29 cellular contexts compared by ENCODE assay signal in the genomic region with DNA sequence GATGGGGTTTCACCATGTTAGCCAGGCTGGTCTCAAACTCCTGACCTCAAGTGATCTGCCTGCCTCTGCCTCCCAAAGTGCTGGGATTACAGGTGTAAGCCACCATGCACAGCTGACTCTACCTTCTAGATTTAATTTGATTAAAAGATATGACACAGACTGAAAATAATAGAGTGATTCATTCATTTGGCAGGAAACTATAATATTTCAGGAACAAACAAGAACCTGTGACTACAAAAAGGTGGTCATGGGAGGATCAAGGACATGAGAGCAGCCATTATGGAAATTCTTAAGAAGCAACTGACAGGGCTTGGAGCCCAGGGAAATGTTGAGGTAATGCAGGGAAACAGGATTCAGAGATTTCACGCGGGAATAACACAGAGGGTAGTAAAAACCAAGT.
"Had no signal": no experiment of that assay in that cellular context is flagged by ENCODE, and none has a peak within 500 bp of the region (broad histone marks: within the 10 kb centered on the region; RNA-seq: fewer than 3 reads in every experiment).

No MANE protein-coding gene starts in this region.

- H3K4me1 ChIP-seq: colonic mucosa, esophagus squamous epithelium, foreskin keratinocyte, gastrocnemius medialis, gastroesophageal sphincter had no signal

- H2AFZ ChIP-seq: hepatocyte had no signal

- H3K36me3 ChIP-seq: colonic mucosa, esophagus muscularis mucosa, esophagus squamous epithelium, gastrocnemius medialis, gastroesophageal sphincter, heart left ventricle, heart right ventricle had no signal

- H3K27me3 ChIP-seq: colonic mucosa, dorsolateral prefrontal cortex, esophagus squamous epithelium, foreskin keratinocyte, gastrocnemius medialis, gastroesophageal sphincter, heart left ventricle, heart right ventricle, hepatocyte had no signal

- H3K27ac ChIP-seq: colonic mucosa, coronary artery, dorsolateral prefrontal cortex, epithelial cell of prostate, esophagus muscularis mucosa, esophagus squamous epithelium, foreskin keratinocyte, gastrocnemius medialis, gastroesophageal sphincter, heart left ventricle, heart right ventricle, hepatocyte had no signal

- DNase-seq: colonic mucosa; cortex of kidney; dermis blood vessel endothelial cell; dorsolateral prefrontal cortex; effector CD4-positive, alpha-beta T cell; effector CD8-positive, alpha-beta T cell; effector memory CD4-positive, alpha-beta T cell; effector memory CD8-positive, alpha-beta T cell; endodermal cell; erythroblast; esophagus squamous epithelium; foreskin fibroblast; foreskin keratinocyte; foreskin melanocyte; gastrocnemius medialis; glutamatergic neuron; head of caudate nucleus; heart left ventricle; heart right ventricle had no signal

- ATAC-seq: effector memory CD8-positive, alpha-beta T cell; esophagus mucosa; foreskin keratinocyte; gastrocnemius medialis; gastroesophageal sphincter; heart right ventricle had no signal

- H3K9me3 ChIP-seq: colonic mucosa, gastrocnemius medialis had no signal

- H3K4me2 ChIP-seq: hepatocyte had no signal

- H3K79me2 ChIP-seq: hepatocyte had no signal

- FAIRE-seq: colon, endometrium, endothelial cell of umbilical vein, frontal cortex had no signal

- H3K4me3 ChIP-seq: colonic mucosa, coronary artery, dorsolateral prefrontal cortex, esophagus muscularis mucosa, esophagus squamous epithelium, gastrocnemius medialis, gastroesophageal sphincter, heart left ventricle, heart right ventricle, hepatocyte had no signal
